ENCODE assay signal across 28 cellular contexts in genomic region chr20:17862171-17862570, GRCh38.
"Had no signal": no experiment of that assay in that cellular context is flagged by ENCODE, and none has a peak within 500 bp of the region (broad histone marks: within the 10 kb centered on the region; RNA-seq: fewer than 3 reads in every experiment).

No MANE protein-coding gene starts in this region.

- DNase-seq: activated CD4-positive, alpha-beta memory T cell treated with anti-CD3 and anti-CD28 coated beads for 36 hours; activated CD4-positive, alpha-beta T cell treated with anti-CD3 and anti-CD28 coated beads, Interleukin-2, amount 10 ng/mL, durations not matched to agents 7 days and 5 days; activated CD4-positive, CD25-positive, alpha-beta regulatory T cell; activated gamma-delta T cell; activated naive CD4-positive, alpha-beta T cell treated with anti-CD3 and anti-CD28 coated beads for 36 hours; activated T-cell treated with anti-CD3 and anti-CD28 coated beads for 4 hours; activated T-cell treated with anti-CD3 and anti-CD28 coated beads, Interleukin-2, amount 50 U/mL, for 48 hours; anterior cingulate cortex; NCI-H1092; NCI-H1417; NCI-H1930; NCI-H2107; NCI-H2171 treated with DMSO at 0.1 percent for 48 hours; NCI-H226; NCI-H510A; NCI-H526 treated with DMSO at 0.1 percent for 48 hours; NCI-H82; OCI-M1; RPMI8226; T-cell; T-helper 2 cell; T1000 had no signal

- H3K27ac ChIP-seq: SK-N-MC, VCaP had no signal

- H3K36me3 Mint-ChIP-seq: activated CD4-positive, alpha-beta memory T cell treated with anti-CD3 and anti-CD28 coated beads for 36 hours; activated naive CD8-positive, alpha-beta T cell; T-cell had no signal

- H3K27ac Mint-ChIP-seq: activated CD4-positive, alpha-beta memory T cell treated with anti-CD3 and anti-CD28 coated beads for 36 hours; activated CD4-positive, alpha-beta T cell treated with anti-CD3 and anti-CD28 coated beads, Interleukin-2, amount 10 ng/mL, durations not matched to agents 7 days and 5 days; activated naive CD4-positive, alpha-beta T cell treated with anti-CD3 and anti-CD28 coated beads for 36 hours; activated naive CD8-positive, alpha-beta T cell; activated T-helper 17 cell treated with anti-CD3 and anti-CD28 coated beads, Interleukin-2, amount 50 U/mL, for 72 hours; T-cell had no signal

- ATAC-seq: activated T-helper 17 cell treated with anti-CD3 and anti-CD28 coated beads, Interleukin-2, amount 50 U/mL, for 72 hours; Panc1; Right ventricle myocardium inferior; T-cell had no signal

- H3K4me3 ChIP-seq: SK-N-MC had no signal

- H3K9me3 Mint-ChIP-seq: activated CD4-positive, alpha-beta memory T cell treated with anti-CD3 and anti-CD28 coated beads for 36 hours; activated CD4-positive, alpha-beta T cell treated with anti-CD3 and anti-CD28 coated beads, Interleukin-2, amount 10 ng/mL, durations not matched to agents 7 days and 5 days; activated naive CD4-positive, alpha-beta T cell treated with anti-CD3 and anti-CD28 coated beads for 36 hours; activated T-helper 17 cell treated with anti-CD3 and anti-CD28 coated beads, Interleukin-2, amount 50 U/mL, for 72 hours; T-cell had no signal

- H3K4me3 Mint-ChIP-seq: activated CD4-positive, alpha-beta memory T cell treated with anti-CD3 and anti-CD28 coated beads for 36 hours; activated CD4-positive, alpha-beta T cell treated with anti-CD3 and anti-CD28 coated beads, Interleukin-2, amount 10 ng/mL, durations not matched to agents 7 days and 5 days; activated naive CD4-positive, alpha-beta T cell treated with anti-CD3 and anti-CD28 coated beads for 36 hours; activated naive CD8-positive, alpha-beta T cell; activated T-helper 17 cell treated with anti-CD3 and anti-CD28 coated beads, Interleukin-2, amount 50 U/mL, for 72 hours; T-cell had no signal
